1 cellular context compared by ENCODE assay signal in genomic region chr3:48026951-48027908, GRCh38.
TF ChIP-seq lines count a peak whose summit lies in the region.

No MANE protein-coding gene starts in this region.

TF ChIP-seq in WTC11, 78 proteins besides CTCF, POLR2A, EP300 and RAD21 (continued from another document):
- no peak for TF ChIP-seq PRDM15 (CRISPR knock-in tag; IDR thresholded peaks at IDR 0.05)
- TF ChIP-seq ZNF219 (CRISPR knock-in tag; IDR thresholded peaks at IDR 0.05; ENCODE audit: borderline replicate concordance), result no peak
- no peak for TF ChIP-seq ZNF281 (CRISPR knock-in tag; IDR thresholded peaks at IDR 0.05)
- TF ChIP-seq ELF4 (CRISPR knock-in tag; IDR thresholded peaks at IDR 0.05; ENCODE audit: low read depth), result no peak
- no peak for TF ChIP-seq E2F1 (CRISPR knock-in tag; IDR thresholded peaks at IDR 0.05)
- no peak for TF ChIP-seq ATF3 (CRISPR knock-in tag; conservative IDR thresholded peaks at IDR 0.05)
